ENCODE assay signal across 8 cellular contexts in genomic region chr1:109618614-109619404, GRCh38. TPM values are rescaled to one million over a fixed set of nuclear protein-coding genes. Genes with fewer than 3 reads are reported as not detected.
DNase-seq lines count a peak whose midpoint lies in the region; ATAC-seq, FAIRE-seq and TF ChIP-seq lines count a peak whose summit lies in the region.

No MANE protein-coding gene starts in this region.

- TF ChIP-seq EP300 in K562 (IDR thresholded peaks at IDR 0.05; ENCODE audit: low read length) = no peak

- H3K4me3 Mint-ChIP-seq in stimulated activated naive CD8-positive, alpha-beta T cell treated with anti-CD3 and anti-CD28 coated beads, Interleukin-15, Interleukin-2, amounts not matched to agents 100 ng/mL and 50 ng/mL, for 24 hours = peak overlapping the region; percentile 99
- H3K4me3 Mint-ChIP-seq in mesothelial cell of epicardium = peak overlapping the region; percentile 93

- H3K4me1 Mint-ChIP-seq in stimulated activated naive CD8-positive, alpha-beta T cell treated with anti-CD3 and anti-CD28 coated beads, Interleukin-15, Interleukin-2, amounts not matched to agents 100 ng/mL and 50 ng/mL, for 24 hours (ENCODE audit: low read depth) = peaks cover 62% of the 10 kb centered on the region
- peaks cover 52% of the 10 kb centered on the region for H3K4me1 Mint-ChIP-seq in mesothelial cell of epicardium

- H3K9me1 ChIP-seq in K562 (ENCODE audit: control insufficient read depth, insufficient read depth, low read length) = no peaks in the 10 kb centered on the region

- TF ChIP-seq CTCF in K562 (IDR thresholded peaks at IDR 0.05 in 2 of 3, conservative IDR thresholded peaks at IDR 0.05 in 1 of 3; ENCODE audit: insufficient read depth in 2 of 3, low read depth in 1 of 3, low read length in 3 of 3) (no peak), mesothelial cell of epicardium (IDR thresholded peaks at IDR 0.05; ENCODE audit: unreplicated experiment) (no peak), vagina (IDR thresholded peaks at IDR 0.05) (no peak)

- H3K36me3 Mint-ChIP-seq in stimulated activated naive CD8-positive, alpha-beta T cell treated with anti-CD3 and anti-CD28 coated beads, Interleukin-15, Interleukin-2, amounts not matched to agents 100 ng/mL and 50 ng/mL, for 24 hours (ENCODE audit: low read depth) = no peaks in the 10 kb centered on the region
- H3K36me3 Mint-ChIP-seq in mesothelial cell of epicardium = no peaks in the 10 kb centered on the region

- H3K27me3 ChIP-seq in K562 (ENCODE audit: control insufficient read depth in 2 of 2, insufficient read depth in 2 of 2, low read length in 2 of 2) (0 out of 5 replicates have a peak, but pooled peaks cover 0 to 1% of the 10 kb centered on the region in 2 experiments), vagina (no peaks in the 10 kb centered on the region)

- peak; percentile 61 for FAIRE-seq in K562 (lab: Jason Lieb, UNC)

- H3K4me2 ChIP-seq in K562 (ENCODE audit: insufficient read depth, low read length) = peak overlapping the region; percentile 96

- no peaks in the 10 kb centered on the region for H3K9me3 ChIP-seq in K562 (replicated peaks; ENCODE audit: control insufficient read depth, insufficient read depth, low read depth, low read length)
- H3K9me3 ChIP-seq in vagina = no peaks in the 10 kb centered on the region

- H4K20me1 ChIP-seq in K562 (replicated peaks; ENCODE audit: control insufficient read depth, insufficient read depth, low read length) = peaks cover 5% of the 10 kb centered on the region; the same call in 1 of the 2 replicates

- H2AFZ ChIP-seq in K562 (ENCODE audit: low read depth, low read length) = peak overlapping the region; percentile 96

- intact Hi-C loops in K562 (cut with micrococcal nuclease) (loop anchor here (5.0 kb wide), 1 partner anchor 72 kb away; the partner anchor contains the start of gene GNAI3), vagina (cut with DNase I) (no loop called here)

- BruUV-seq in K562 (replicated peaks; lab: Mats Ljungman, UMichigan) = TSS peak; percentile 96

- TF ChIP-seq POLR2A in K562 (conservative IDR thresholded peaks at IDR 0.05) (no peak), vagina (IDR thresholded peaks at IDR 0.05) (no peak)

- POLR2A ChIA-PET in K562 (lab: Yijun Ruan, JAX) = interaction anchor here (0.7 to 3.3 kb wide), 10 partner anchors 10 to 220 kb away, joined by 3 to 16 read pairs (median 5); partner anchors contain the start of genes GNAI3 and SORT1

- H3K4me3 ChIP-seq in K562 (peak overlapping the region; percentile 61), vagina (peak overlapping the region; percentile 69 to 83)

- H3K9ac ChIP-seq in K562 (ENCODE audit: insufficient read depth in 1 of 2, low read depth in 2 of 2, low read length in 2 of 2) = peak overlapping the region; percentile 86 to 98

- no peaks in the 10 kb centered on the region for H3K27me3 Mint-ChIP-seq in stimulated activated naive CD8-positive, alpha-beta T cell treated with anti-CD3 and anti-CD28 coated beads, Interleukin-15, Interleukin-2, amounts not matched to agents 100 ng/mL and 50 ng/mL, for 24 hours
- H3K27me3 Mint-ChIP-seq in mesothelial cell of epicardium (ENCODE audit: low read depth) = no peaks in the 10 kb centered on the region

- CTCF ChIA-PET in K562 (lab: Yijun Ruan, JAX; ENCODE audit: low intra/inter-chr PET ratio) = interaction anchor here (0.7 kb wide), 1 partner anchor 52 kb away, joined by 4 read pairs; no protein-coding TSS in a partner anchor

- H3K27ac Mint-ChIP-seq in stimulated activated naive CD8-positive, alpha-beta T cell treated with anti-CD3 and anti-CD28 coated beads, Interleukin-15, Interleukin-2, amounts not matched to agents 100 ng/mL and 50 ng/mL, for 24 hours = peak overlapping the region; percentile 98
- H3K27ac Mint-ChIP-seq in mesothelial cell of epicardium = peak overlapping the region; percentile 97

- in situ Hi-C loops in K562 (cut with MboI) = no loop called here

- no peak for ATAC-seq in stimulated activated naive CD8-positive, alpha-beta T cell treated with anti-CD3 and anti-CD28 coated beads, Interleukin-15, Interleukin-2, amounts not matched to agents 100 U/mL and 50 U/mL, for 24 hours
- ATAC-seq in K562 (no peak), HG03025 (IDR thresholded peaks at IDR 0.05; ENCODE audit: low FRiP score, unreplicated experiment) (no peak), GM19395 (IDR thresholded peaks at IDR 0.05; ENCODE audit: unreplicated experiment) (no peak)

- H3K36me3 ChIP-seq in K562 (ENCODE audit: control insufficient read depth, insufficient read depth, low read length) (no peaks in the 10 kb centered on the region), vagina (no peaks in the 10 kb centered on the region)

- peaks cover 32 to 43% of the 10 kb centered on the region in 2 experiments for H3K4me1 ChIP-seq in K562 (replicated peaks in 1 of 2; ENCODE audit: control insufficient read depth in 2 of 2, insufficient read depth in 2 of 2, low read length in 2 of 2)
- peaks cover 39% of the 10 kb centered on the region for H3K4me1 ChIP-seq in vagina

- DNase-seq in stimulated activated naive CD8-positive, alpha-beta T cell treated with anti-CD3 and anti-CD28 coated beads, Interleukin-15, Interleukin-2, amounts not matched to agents 100 U/mL and 50 U/mL, for 24 hours = no peak
- DNase-seq in K562 (ENCODE audit: extremely low read depth in 1 of 4, low spot score in 3 of 4) (peak in 1 of 4 experiments; percentile 46), mesothelial cell of epicardium (ENCODE audit: low spot score in 2 of 2, unreplicated experiment in 2 of 2) (no peak), vagina (ENCODE audit: extremely low spot score in 2 of 2) (no peak), A172 (ENCODE audit: low spot score) (no peak)

- peak overlapping the region; percentile 90 for H3K27ac ChIP-seq in K562 (ENCODE audit: extremely low read depth, low read depth, low read length)
- H3K27ac ChIP-seq in vagina = peak overlapping the region; percentile 91

- no peak for TF ChIP-seq RAD21 in K562 (CRISPR knock-in tag; conservative IDR thresholded peaks at IDR 0.05 in 1 of 2, IDR thresholded peaks at IDR 0.05 in 1 of 2)

- no peaks in the 10 kb centered on the region for H3K9me3 Mint-ChIP-seq in stimulated activated naive CD8-positive, alpha-beta T cell treated with anti-CD3 and anti-CD28 coated beads, Interleukin-15, Interleukin-2, amounts not matched to agents 100 ng/mL and 50 ng/mL, for 24 hours
- H3K9me3 Mint-ChIP-seq in mesothelial cell of epicardium = no peaks in the 10 kb centered on the region

- peaks cover 49% of the 10 kb centered on the region for H3K79me2 ChIP-seq in K562 (ENCODE audit: control insufficient read depth, insufficient read depth, low read length)

- 13% methylated on average over 5 of the region's 5 CpGs for WGBS in K562 (ENCODE audit: insufficient coverage, low coverage, missing lambda C conversion rate)

RNA-seq across cellular contexts. Expression of gene GNAT2, which starts 0.6 kb away (rescaled TPM):
- not detected in 2 replicates for total RNA-seq in K562 (2011; cell fraction: chromatin; rRNA removed; ENCODE audit: low replicate concordance)
- total RNA-seq in K562 (2011; cell fraction: nucleolus; rRNA removed) = not detected in 2 replicates
- total RNA-seq in K562 (2011; cell fraction: nucleoplasm; rRNA removed) = not detected in 2 replicates
- total RNA-seq in K562 (2014; rRNA removed) (0.33 TPM in 1 of 2 replicates, not detected in the other), K562 (2014; rRNA removed; fragmentation: Illumina TruSeq; extraction: Trizol) (0.25 and 0.29 TPM in 2 replicates), K562 (2015; rRNA removed; fragmentation: Illumina TruSeq; extraction: Trizol) (0.33 and 0.60 TPM in 2 replicates), K562 (2021) (0.16 and 0.47 TPM in 2 replicates), mesothelial cell of epicardium (0.36 TPM in 1 of 3 replicates, not detected in the others), vagina (not detected)
- polyA plus RNA-seq in K562 (2011; rRNA removed) (0.27 and 0.32 TPM in 2 replicates), K562 (2014; fragmentation: Illumina TruSeq; extraction: Trizol) (0.52 and 0.90 TPM in 2 replicates), K562 (2014; fragmentation: Nextera tagmentation; extraction: Ambion mirVana) (under 1 TPM; 0.06 to 0.22 TPM), K562 (2014; rRNA removed) (0.07 TPM in 1 of 2 replicates, not detected in the other)
- polyA plus RNA-seq in K562 (2011; cell fraction: cytosol; rRNA removed) = 0.19 TPM in 1 of 2 replicates, not detected in the other
- 0.37 TPM in 1 of 2 replicates, not detected in the other for polyA plus RNA-seq in K562 (2011; cell fraction: nucleus; rRNA removed)
- polyA plus RNA-seq in K562 (2012) = 0.42 and 0.46 TPM in 2 replicates
- polyA minus RNA-seq in K562 (2011; rRNA and poly(A)+ RNA removed) = 0.63 and 0.81 TPM in 2 replicates
- polyA minus RNA-seq in K562 (2011; cell fraction: cytosol; rRNA and poly(A)+ RNA removed) = not detected in 2 replicates
- 0.13 TPM in 1 of 2 replicates, not detected in the other for polyA minus RNA-seq in K562 (2011; cell fraction: nucleus; rRNA and poly(A)+ RNA removed)
- total RNA-seq in A172 (2014; rRNA removed; shearing (Covaris generic)) = 0.41 TPM in 1 of 2 replicates, not detected in the other

RNA-seq across cellular contexts. Expression of gene AMPD2, which starts 0.8 kb away (rescaled TPM):
- total RNA-seq in K562 (2011; cell fraction: chromatin; rRNA removed; ENCODE audit: low replicate concordance) = 140 and 447 TPM in 2 replicates
- total RNA-seq in K562 (2011; cell fraction: nucleolus; rRNA removed) = 236 and 252 TPM in 2 replicates
- 132 and 154 TPM in 2 replicates for total RNA-seq in K562 (2011; cell fraction: nucleoplasm; rRNA removed)
- total RNA-seq in K562 (2014; rRNA removed) (51.0 and 57.1 TPM in 2 replicates), K562 (2014; rRNA removed; fragmentation: Illumina TruSeq; extraction: Trizol) (11.5 and 17.8 TPM in 2 replicates), K562 (2015; rRNA removed; fragmentation: Illumina TruSeq; extraction: Trizol) (27.1 and 28.4 TPM in 2 replicates), K562 (2021) (74.1 and 77.7 TPM in 2 replicates), mesothelial cell of epicardium (133 to 141 TPM (median 134 TPM) in 3 replicates), vagina (38.5 TPM)
- polyA plus RNA-seq in K562 (2011; rRNA removed) (28.2 and 67.7 TPM in 2 replicates), K562 (2014; fragmentation: Illumina TruSeq; extraction: Trizol) (48.2 and 51.1 TPM in 2 replicates), K562 (2014; fragmentation: Nextera tagmentation; extraction: Ambion mirVana) (1 to 10 TPM; 2.0 to 4.0 TPM), K562 (2014; rRNA removed) (43.8 and 55.6 TPM in 2 replicates)
- polyA plus RNA-seq in K562 (2011; cell fraction: cytosol; rRNA removed) = 33.1 and 34.0 TPM in 2 replicates
- 436 and 581 TPM in 2 replicates for polyA plus RNA-seq in K562 (2011; cell fraction: nucleus; rRNA removed)
- polyA plus RNA-seq in K562 (2012) = 54.7 and 59.0 TPM in 2 replicates
- 21.0 and 24.7 TPM in 2 replicates for polyA minus RNA-seq in K562 (2011; rRNA and poly(A)+ RNA removed)
- 32.1 and 40.5 TPM in 2 replicates for polyA minus RNA-seq in K562 (2011; cell fraction: cytosol; rRNA and poly(A)+ RNA removed)
- polyA minus RNA-seq in K562 (2011; cell fraction: nucleus; rRNA and poly(A)+ RNA removed) = 99.8 and 119 TPM in 2 replicates
- 47.5 and 75.8 TPM in 2 replicates for total RNA-seq in A172 (2014; rRNA removed; shearing (Covaris generic))

RNA-seq across cellular contexts. Expression of gene GSTM4, which starts 37.1 kb away (rescaled TPM):
- total RNA-seq in K562 (2011; cell fraction: chromatin; rRNA removed; ENCODE audit: low replicate concordance) = 32.6 and 57.2 TPM in 2 replicates
- total RNA-seq in K562 (2011; cell fraction: nucleolus; rRNA removed) = 42.2 and 42.5 TPM in 2 replicates
- total RNA-seq in K562 (2011; cell fraction: nucleoplasm; rRNA removed) = 35.5 and 39.5 TPM in 2 replicates
- total RNA-seq in K562 (2014; rRNA removed) (18.8 and 26.8 TPM in 2 replicates), K562 (2014; rRNA removed; fragmentation: Illumina TruSeq; extraction: Trizol) (21.0 and 22.2 TPM in 2 replicates), K562 (2015; rRNA removed; fragmentation: Illumina TruSeq; extraction: Trizol) (25.0 and 29.7 TPM in 2 replicates), K562 (2021) (38.8 and 41.0 TPM in 2 replicates), mesothelial cell of epicardium (23.4 to 24.9 TPM (median 23.7 TPM) in 3 replicates), vagina (36.1 TPM)
- polyA plus RNA-seq in K562 (2011; rRNA removed) (45.0 and 57.0 TPM in 2 replicates), K562 (2014; fragmentation: Illumina TruSeq; extraction: Trizol) (53.4 and 56.1 TPM in 2 replicates), K562 (2014; fragmentation: Nextera tagmentation; extraction: Ambion mirVana) (10 to 100 TPM; 30.5 to 39.2 TPM), K562 (2014; rRNA removed) (38.4 and 46.2 TPM in 2 replicates)
- polyA plus RNA-seq in K562 (2011; cell fraction: cytosol; rRNA removed) = 55.3 and 58.1 TPM in 2 replicates
- 108 and 111 TPM in 2 replicates for polyA plus RNA-seq in K562 (2011; cell fraction: nucleus; rRNA removed)
- 44.6 and 53.5 TPM in 2 replicates for polyA plus RNA-seq in K562 (2012)
- 26.7 and 29.8 TPM in 2 replicates for polyA minus RNA-seq in K562 (2011; rRNA and poly(A)+ RNA removed)
- polyA minus RNA-seq in K562 (2011; cell fraction: cytosol; rRNA and poly(A)+ RNA removed) = 19.7 and 21.8 TPM in 2 replicates
- polyA minus RNA-seq in K562 (2011; cell fraction: nucleus; rRNA and poly(A)+ RNA removed) = 24.2 and 40.5 TPM in 2 replicates
- total RNA-seq in A172 (2014; rRNA removed; shearing (Covaris generic)) = 35.7 and 41.8 TPM in 2 replicates

RNA-seq across cellular contexts. Expression of gene GSTM2, which starts 49.0 kb away (rescaled TPM):
- 18.6 and 26.2 TPM in 2 replicates for total RNA-seq in K562 (2011; cell fraction: chromatin; rRNA removed; ENCODE audit: low replicate concordance)
- total RNA-seq in K562 (2011; cell fraction: nucleolus; rRNA removed) = 12.3 and 13.0 TPM in 2 replicates
- 16.2 and 17.0 TPM in 2 replicates for total RNA-seq in K562 (2011; cell fraction: nucleoplasm; rRNA removed)
- total RNA-seq in K562 (2014; rRNA removed) (1.6 TPM in 2 replicates), K562 (2014; rRNA removed; fragmentation: Illumina TruSeq; extraction: Trizol) (2.5 and 2.6 TPM in 2 replicates), K562 (2015; rRNA removed; fragmentation: Illumina TruSeq; extraction: Trizol) (4.2 TPM in 2 replicates), K562 (2021) (6.4 and 6.8 TPM in 2 replicates), mesothelial cell of epicardium (169 to 186 TPM (median 177 TPM) in 3 replicates), vagina (130 TPM)
- polyA plus RNA-seq in K562 (2011; rRNA removed) (5.4 and 11.9 TPM in 2 replicates), K562 (2014; fragmentation: Illumina TruSeq; extraction: Trizol) (8.6 and 10.9 TPM in 2 replicates), K562 (2014; fragmentation: Nextera tagmentation; extraction: Ambion mirVana) (10 to 100 TPM; 12.4 to 15.1 TPM), K562 (2014; rRNA removed) (7.6 and 7.7 TPM in 2 replicates)
- polyA plus RNA-seq in K562 (2011; cell fraction: cytosol; rRNA removed) = 7.2 and 11.1 TPM in 2 replicates
- 53.6 and 78.5 TPM in 2 replicates for polyA plus RNA-seq in K562 (2011; cell fraction: nucleus; rRNA removed)
- 12.4 and 26.5 TPM in 2 replicates for polyA plus RNA-seq in K562 (2012)
- polyA minus RNA-seq in K562 (2011; rRNA and poly(A)+ RNA removed) = 4.1 and 4.3 TPM in 2 replicates
- 0.95 and 2.5 TPM in 2 replicates for polyA minus RNA-seq in K562 (2011; cell fraction: cytosol; rRNA and poly(A)+ RNA removed)
- polyA minus RNA-seq in K562 (2011; cell fraction: nucleus; rRNA and poly(A)+ RNA removed) = 5.1 and 10.0 TPM in 2 replicates
- total RNA-seq in A172 (2014; rRNA removed; shearing (Covaris generic)) = 8.9 and 16.9 TPM in 2 replicates
